In the genomic region with DNA sequence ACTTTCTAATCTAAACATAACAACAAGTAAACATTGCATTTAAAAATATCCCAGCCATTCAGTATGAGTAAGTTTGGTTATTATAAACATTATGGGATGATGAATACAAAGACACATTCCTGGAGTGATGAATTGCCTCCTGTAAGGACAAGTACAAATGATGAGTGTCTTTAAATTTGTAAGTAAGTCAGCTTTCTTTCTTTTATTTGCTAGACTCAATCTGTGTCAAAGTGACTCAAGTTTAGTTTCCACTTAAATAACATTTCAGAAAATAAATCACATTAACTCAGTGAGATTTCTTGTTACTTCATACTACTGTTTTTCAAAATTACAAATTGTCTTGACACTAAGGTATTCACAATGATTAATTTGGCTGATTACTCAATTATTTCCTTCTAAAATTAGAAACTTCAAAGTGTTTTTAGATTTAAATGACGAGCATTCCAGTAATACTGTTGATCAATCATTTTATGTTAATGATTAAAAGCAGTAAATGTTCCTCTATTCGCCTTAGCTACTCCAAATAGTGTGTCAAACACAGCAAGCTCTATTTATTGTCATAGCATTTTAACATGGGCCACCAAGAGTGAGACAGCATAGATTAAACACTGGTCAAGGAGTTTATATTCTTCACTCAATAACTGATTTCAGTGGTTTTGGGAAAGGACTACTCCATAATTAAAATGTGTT, we compare ENCODE assay signal across 18 cellular contexts.
DNase-seq lines count a peak whose midpoint lies in the region; ATAC-seq and TF ChIP-seq lines count a peak whose summit lies in the region.
"Had no signal": no experiment of that assay in that cellular context is flagged by ENCODE, and none has a peak within 500 bp of the region (broad histone marks: within the 10 kb centered on the region; RNA-seq: fewer than 3 reads in every experiment).

No MANE protein-coding gene starts in this region.

- H3K27me3 Mint-ChIP-seq in mesothelial cell of epicardium (ENCODE audit: low read depth) (no peaks in the 10 kb centered on the region), neural progenitor cell (ENCODE audit: insufficient read depth, low read depth) (no peaks in the 10 kb centered on the region)
- H3K27me3 Mint-ChIP-seq: CD4-positive, alpha-beta memory T cell had no signal

- H3K4me1 Mint-ChIP-seq in mesothelial cell of epicardium (peaks cover 33% of the 10 kb centered on the region), neural progenitor cell (no peaks in the 10 kb centered on the region)
- H3K4me1 Mint-ChIP-seq: CD4-positive, alpha-beta memory T cell had no signal

- H3K79me2 ChIP-seq in neural progenitor cell (ENCODE audit: low read depth) = no peaks in the 10 kb centered on the region

- no peaks in the 10 kb centered on the region for H3K27me3 ChIP-seq in neural progenitor cell
- H3K27me3 ChIP-seq: BLaER1 had no signal

- H3K27ac Mint-ChIP-seq in mesothelial cell of epicardium = peak overlapping the region; percentile 6
- no peak overlapping the region for H3K27ac Mint-ChIP-seq in neural progenitor cell
- H3K27ac Mint-ChIP-seq: CD4-positive, alpha-beta memory T cell had no signal

- no peaks in the 10 kb centered on the region for H3K36me3 ChIP-seq in neural progenitor cell
- H3K36me3 ChIP-seq: BLaER1 had no signal

- DNase-seq in HPDE6-E6E7 (ENCODE audit: extremely low spot score) (peak; percentile 12), RPMI7951 (ENCODE audit: low read depth) (peak; percentile 24), epithelial cell of prostate (ENCODE audit: low read depth, low spot score) (no peak), mesothelial cell of epicardium (ENCODE audit: low spot score in 2 of 2, unreplicated experiment in 2 of 2) (no peak), T-helper 9 cell (no peak), neural progenitor cell (ENCODE audit: low spot score) (no peak)
- DNase-seq: CD4-positive, alpha-beta memory T cell; DMS53; GOT3; KG1; NCI-H1436; NCI-H1930; NCI-H526; PC-9 had no signal

- H3K4me1 ChIP-seq in neural progenitor cell = no peaks in the 10 kb centered on the region
- H3K4me1 ChIP-seq: BLaER1 had no signal

- H3K9ac ChIP-seq in neural progenitor cell = no peak overlapping the region
- H3K9ac ChIP-seq: BLaER1 had no signal

- H4K20me1 ChIP-seq in neural progenitor cell (ENCODE audit: low read depth) = no peaks in the 10 kb centered on the region
- H4K20me1 ChIP-seq: BLaER1 had no signal

- H3K4me2 ChIP-seq in neural progenitor cell = no peak overlapping the region
- H3K4me2 ChIP-seq: BLaER1, PC-9 had no signal

- H3K9me3 ChIP-seq in neural progenitor cell (ENCODE audit: low read depth) = no peaks in the 10 kb centered on the region
- H3K9me3 ChIP-seq: BLaER1 had no signal

- H3K9me3 Mint-ChIP-seq in mesothelial cell of epicardium = peaks cover 21% of the 10 kb centered on the region
- peaks cover 4% of the 10 kb centered on the region for H3K9me3 Mint-ChIP-seq in neural progenitor cell

- TF ChIP-seq CTCF in mesothelial cell of epicardium (IDR thresholded peaks at IDR 0.05; ENCODE audit: unreplicated experiment) (no peak), neural progenitor cell (IDR thresholded peaks at IDR 0.05) (no peak)

- H3K4me3 Mint-ChIP-seq in mesothelial cell of epicardium = no peak overlapping the region
- H3K4me3 Mint-ChIP-seq in neural progenitor cell = no peak overlapping the region
- H3K4me3 Mint-ChIP-seq: CD4-positive, alpha-beta memory T cell had no signal

- H3K27ac ChIP-seq in epithelial cell of prostate (peak overlapping the region; percentile 9), neural progenitor cell (no peak overlapping the region)
- H3K27ac ChIP-seq: BLaER1, PC-9 had no signal

- H3F3A ChIP-seq in neural progenitor cell (ENCODE audit: low read depth) = no peaks in the 10 kb centered on the region

- peaks cover 10% of the 10 kb centered on the region for H3K36me3 Mint-ChIP-seq in mesothelial cell of epicardium
- no peaks in the 10 kb centered on the region for H3K36me3 Mint-ChIP-seq in neural progenitor cell
- H3K36me3 Mint-ChIP-seq: CD4-positive, alpha-beta memory T cell had no signal

- H2AFZ ChIP-seq in neural progenitor cell (replicated peaks) = no peak overlapping the region
- H2AFZ ChIP-seq: PC-9 had no signal

- H3K4me3 ChIP-seq in neural progenitor cell = no peak overlapping the region
- H3K4me3 ChIP-seq: BLaER1, PC-9 had no signal

- no peak for ATAC-seq in HG02852 (IDR thresholded peaks at IDR 0.05; ENCODE audit: unreplicated experiment)
- ATAC-seq: HCT116, Right ventricle myocardium inferior had no signal

Comparison
In these comparisons a context has a peak if more than half of its experiments do, and no peak if none do; other contexts are left out.
1. DNase-seq: peak in HPDE6-E6E7 (single experiment) and RPMI7951 (single experiment); none in epithelial cell of prostate (single experiment), mesothelial cell of epicardium (0 of 2), T-helper 9 cell (single experiment) and neural progenitor cell (single experiment).